23 cellular contexts compared by ENCODE assay signal in genomic region chrX:150058728-150059127, GRCh38.
"Had no signal": no experiment of that assay in that cellular context is flagged by ENCODE, and none has a peak within 500 bp of the region (broad histone marks: within the 10 kb centered on the region; RNA-seq: fewer than 3 reads in every experiment).

No MANE protein-coding gene starts in this region.

- H3K4me3 Mint-ChIP-seq: activated B cell treated with CpG ODN at 0.5 μM for 24 hours; activated CD4-positive, alpha-beta T cell treated with anti-CD3 and anti-CD28 coated beads, Interleukin-2, amount 10 ng/mL, durations not matched to agents 24 days and 14 days; activated CD8-positive, alpha-beta memory T cell treated with anti-CD3 and anti-CD28 coated beads, Interleukin-2, amount 10 ng/mL, durations not matched to agents 7 days and 5 days; activated T-cell treated with anti-CD3 and anti-CD28 coated beads, Interleukin-2, amount 50 U/mL, for 24 hours; activated T-helper 1 cell treated with anti-CD3 and anti-CD28 coated beads, Interleukin-12 subunit alpha, Interleukin-12 subunit beta, Interleukin-2, Interleukin-4 antibody, amounts not matched to agents 30 ng/mL and 10 ng/mL and 1 ng/mL, durations not matched to agents 14 hours and 24 hours and 36 hours; T-helper 1 cell treated with Interleukin-12 subunit alpha and Interleukin-12 subunit beta and Interleukin-4 antibody, amounts not matched to agents 30 μg/mL and 1 μg/mL, for 36 hours had no signal

- H3K27ac ChIP-seq: breast epithelium had no signal

- DNase-seq: activated B cell treated with CpG ODN at 0.5 μM for 24 hours; activated CD4-positive, alpha-beta T cell treated with anti-CD3 and anti-CD28 coated beads for 1 hour; activated CD4-positive, alpha-beta T cell treated with anti-CD3 and anti-CD28 coated beads, Interleukin-2, amount 10 ng/mL, durations not matched to agents 24 days and 14 days; activated CD4-positive, alpha-beta T cell treated with anti-CD3 and anti-CD28 coated beads, Interleukin-2, amount 50 U/mL, for 48 hours; activated CD8-positive, alpha-beta memory T cell treated with anti-CD3 and anti-CD28 coated beads, Interleukin-2, amount 10 ng/mL, durations not matched to agents 7 days and 5 days; activated effector memory CD4-positive, alpha-beta T cell treated with Interleukin-2 at 50 U/mL for 16 hours; activated naive CD4-positive, alpha-beta T cell treated with Interleukin-2 at 50 U/mL for 16 hours; activated T-cell treated with anti-CD3 and anti-CD28 coated beads, Interleukin-2, amount 50 U/mL, for 24 hours; anterior cingulate cortex; caudate nucleus; Kasumi-1; KBM-7; NCI-H1092; NCI-H1417; NCI-H1930; NCI-H345; NCI-H510A treated with DMSO at 0.1 percent for 48 hours; NCI-H69; SHP77 treated with DMSO at 0.1 percent for 48 hours had no signal

- H3K4me3 ChIP-seq: breast epithelium had no signal

- H3K36me3 Mint-ChIP-seq: activated CD8-positive, alpha-beta memory T cell treated with anti-CD3 and anti-CD28 coated beads, Interleukin-2, amount 10 ng/mL, durations not matched to agents 7 days and 5 days; activated naive CD4-positive, alpha-beta T cell treated with anti-CD3 and anti-CD28 coated beads, Interleukin-2, amount 50 U/mL, for 72 hours had no signal

- H3K9me3 Mint-ChIP-seq: activated B cell treated with CpG ODN at 0.5 μM for 24 hours; activated CD4-positive, alpha-beta T cell treated with anti-CD3 and anti-CD28 coated beads, Interleukin-2, amount 10 ng/mL, durations not matched to agents 24 days and 14 days; activated naive CD4-positive, alpha-beta T cell treated with anti-CD3 and anti-CD28 coated beads, Interleukin-2, amount 50 U/mL, for 72 hours; activated T-cell treated with anti-CD3 and anti-CD28 coated beads, Interleukin-2, amount 50 U/mL, for 24 hours; activated T-helper 1 cell treated with anti-CD3 and anti-CD28 coated beads, Interleukin-12 subunit alpha, Interleukin-12 subunit beta, Interleukin-2, Interleukin-4 antibody, amounts not matched to agents 30 ng/mL and 10 ng/mL and 1 ng/mL, durations not matched to agents 14 hours and 24 hours and 36 hours; T-helper 1 cell treated with Interleukin-12 subunit alpha and Interleukin-12 subunit beta and Interleukin-4 antibody, amounts not matched to agents 30 μg/mL and 1 μg/mL, for 36 hours had no signal

- H3K9me3 ChIP-seq: breast epithelium had no signal

- H3K36me3 ChIP-seq: breast epithelium had no signal

- H3K27ac Mint-ChIP-seq: activated B cell treated with CpG ODN at 0.5 μM for 24 hours; activated CD4-positive, alpha-beta T cell treated with anti-CD3 and anti-CD28 coated beads, Interleukin-2, amount 10 ng/mL, durations not matched to agents 24 days and 14 days; activated CD8-positive, alpha-beta memory T cell treated with anti-CD3 and anti-CD28 coated beads, Interleukin-2, amount 10 ng/mL, durations not matched to agents 7 days and 5 days; activated naive CD4-positive, alpha-beta T cell treated with anti-CD3 and anti-CD28 coated beads, Interleukin-2, amount 50 U/mL, for 72 hours; activated T-cell treated with anti-CD3 and anti-CD28 coated beads, Interleukin-2, amount 50 U/mL, for 24 hours; activated T-helper 1 cell treated with anti-CD3 and anti-CD28 coated beads, Interleukin-12 subunit alpha, Interleukin-12 subunit beta, Interleukin-2, Interleukin-4 antibody, amounts not matched to agents 30 ng/mL and 10 ng/mL and 1 ng/mL, durations not matched to agents 14 hours and 24 hours and 36 hours; T-helper 1 cell treated with Interleukin-12 subunit alpha and Interleukin-12 subunit beta and Interleukin-4 antibody, amounts not matched to agents 30 μg/mL and 1 μg/mL, for 36 hours had no signal

- H3K4me1 ChIP-seq: breast epithelium had no signal

- ATAC-seq: activated CD8-positive, alpha-beta memory T cell treated with anti-CD3 and anti-CD28 coated beads, Interleukin-2, amount 10 ng/mL, durations not matched to agents 7 days and 5 days; activated naive CD4-positive, alpha-beta T cell treated with anti-CD3 and anti-CD28 coated beads, Interleukin-2, amount 50 U/mL, for 72 hours had no signal

- H3K4me1 Mint-ChIP-seq: activated B cell treated with CpG ODN at 0.5 μM for 24 hours had no signal

- H3K27me3 Mint-ChIP-seq: activated B cell treated with CpG ODN at 0.5 μM for 24 hours had no signal
